Comparison of ENCODE assay signal across 8 cellular contexts in the genomic region with DNA sequence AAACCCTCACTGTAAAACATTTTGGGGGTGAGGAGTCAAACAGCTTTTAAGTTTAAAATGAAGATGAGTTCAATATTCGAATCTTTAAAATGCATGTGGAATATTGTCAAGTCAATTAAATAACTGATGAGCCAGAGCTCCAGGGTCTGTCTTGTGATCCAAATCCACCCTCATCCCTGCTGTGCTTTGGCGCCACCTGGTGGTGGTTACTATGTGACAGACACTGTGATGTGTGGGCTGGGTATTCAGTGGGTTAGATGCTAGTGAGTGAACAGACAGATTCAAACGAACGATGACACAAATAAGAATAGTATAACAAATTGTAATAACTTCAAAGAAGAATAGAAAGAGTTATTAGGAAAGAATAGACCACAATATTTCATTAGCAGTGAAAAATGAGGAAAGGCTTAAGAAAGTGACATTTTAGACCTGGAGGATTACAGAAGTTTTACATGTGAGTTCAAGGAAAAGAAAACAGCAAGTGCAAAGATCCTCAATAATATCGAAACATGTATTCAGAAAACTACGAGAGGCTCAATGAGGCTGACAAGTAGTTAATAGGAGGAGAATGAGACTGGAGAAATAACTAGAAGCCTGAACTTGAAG. TPM values are rescaled to one million over a fixed set of nuclear protein-coding genes. Genes with fewer than 3 reads are reported as not detected.
DNase-seq lines count a peak whose midpoint lies in the region; ATAC-seq, FAIRE-seq and TF ChIP-seq lines count a peak whose summit lies in the region.

No MANE protein-coding gene starts in this region.

- H3K4me1 Mint-ChIP-seq in activated CD4-positive, alpha-beta memory T cell treated with anti-CD3 and anti-CD28 coated beads, Interleukin-2, amount 10 ng/mL, durations not matched to agents 7 days and 5 days, result no peaks in the 10 kb centered on the region

- H3K23ac ChIP-seq in H1 (ENCODE audit: insufficient read length), result no peak overlapping the region

- H4K91ac ChIP-seq in H1 (replicated peaks; ENCODE audit: insufficient read length, low read length), result no peak overlapping the region

- CTCF ChIA-PET in activated CD4-positive, alpha-beta memory T cell treated with anti-CD3 and anti-CD28 coated beads, Interleukin-2, amount 10 ng/mL, durations not matched to agents 7 days and 5 days (lab: Charles Lee), result interaction anchor here (0.7 to 6.9 kb wide), 7 partner anchors 9 to 87 kb away, joined by 4 to 60 read pairs (median 4); no protein-coding TSS in a partner anchor
- CTCF ChIA-PET in H1 (lab: Charles Lee; ENCODE audit: partially characterized antibody), result interaction anchor here (0.6 to 9.5 kb wide), 29 partner anchors 8 to 429 kb away, joined by 3 to 290 read pairs (median 4); no protein-coding TSS in a partner anchor

- H3K27me3 Mint-ChIP-seq in activated CD4-positive, alpha-beta memory T cell treated with anti-CD3 and anti-CD28 coated beads, Interleukin-2, amount 10 ng/mL, durations not matched to agents 7 days and 5 days, result no peaks in the 10 kb centered on the region

- ATAC-seq in GM18520 (IDR thresholded peaks at IDR 0.05; ENCODE audit: unreplicated experiment) (peak; percentile 95), HG03045 (IDR thresholded peaks at IDR 0.05; ENCODE audit: unreplicated experiment) (peak; percentile 95)

- no peak overlapping the region for H2BK20ac ChIP-seq in H1 (ENCODE audit: low read length)

- WGBS in H1 (ENCODE audit: extremely low coverage in 1 of 2, insufficient coverage in 1 of 2, insufficient read length in 1 of 2, insufficient replicate concordance in 2 of 2, low coverage in 1 of 2, low lambda C conversion rate in 2 of 2, missing lambda C conversion rate in 1 of 2), 2 experiments, result 44% methylated on average over 6 of the region's 6 CpGs; no CpG with 5 or more reads in 1 of the 2 experiments

- no peaks in the 10 kb centered on the region for H3K27me3 ChIP-seq in H1 (replicated peaks in 1 of 4; ENCODE audit: control insufficient read depth in 3 of 4, extremely low read depth in 1 of 4, insufficient read depth in 3 of 4, low read length in 3 of 4)

- POLR2A ChIA-PET in activated CD4-positive, alpha-beta memory T cell treated with anti-CD3 and anti-CD28 coated beads, Interleukin-2, amount 10 ng/mL, durations not matched to agents 7 days and 5 days (lab: Charles Lee), result no interaction called here
- POLR2A ChIA-PET in H1 (lab: Charles Lee; ENCODE audit: partially characterized antibody), result interaction anchor here (1.2 to 1.4 kb wide), 2 partner anchors 81 to 83 kb away, joined by 3 to 5 read pairs; no protein-coding TSS in a partner anchor

- H3K4me3 ChIP-seq in AG10803 (ENCODE audit: low read length) (no peak overlapping the region), H1 (ENCODE audit: extremely low read depth in 1 of 4, insufficient read depth in 2 of 4, low read depth in 3 of 4, low read length in 4 of 4) (no peak overlapping the region)

- no peak overlapping the region for H3K18ac ChIP-seq in H1 (ENCODE audit: extremely low read depth, low read length)

- H2AK5ac ChIP-seq in H1 (ENCODE audit: low read depth, low read length), result no peak overlapping the region

- no peak overlapping the region for H3K27ac ChIP-seq in H1 (ENCODE audit: low read depth, low read length)

- TF ChIP-seq EP300 in H1 (IDR thresholded peaks at IDR 0.05; ENCODE audit: borderline replicate concordance in 1 of 2, low read depth in 2 of 2, low read length in 2 of 2), result no peak

- H3K27ac Mint-ChIP-seq in activated CD4-positive, alpha-beta memory T cell treated with anti-CD3 and anti-CD28 coated beads, Interleukin-2, amount 10 ng/mL, durations not matched to agents 7 days and 5 days, result no peak overlapping the region

- H3K36me3 Mint-ChIP-seq in activated CD4-positive, alpha-beta memory T cell treated with anti-CD3 and anti-CD28 coated beads, Interleukin-2, amount 10 ng/mL, durations not matched to agents 7 days and 5 days (ENCODE audit: low read depth), result no peaks in the 10 kb centered on the region

- no peak overlapping the region for H3K56ac ChIP-seq in H1 (replicated peaks; ENCODE audit: insufficient read length, low read depth, low read length)

- no peak overlapping the region for H4K8ac ChIP-seq in H1 (ENCODE audit: extremely low read depth, insufficient read depth, low read length)

- no peaks in the 10 kb centered on the region for H3K23me2 ChIP-seq in H1 (ENCODE audit: low read depth, low read length)

- H4K20me1 ChIP-seq in H1 (replicated peaks in 1 of 2; ENCODE audit: control insufficient read depth in 1 of 2, insufficient read depth in 2 of 2, low read length in 2 of 2), result no peaks in the 10 kb centered on the region

- no peak for TF ChIP-seq POLR2A in H1 (IDR thresholded peaks at IDR 0.05; ENCODE audit: control extremely low read depth in 1 of 2, low read depth in 2 of 2, low read length in 2 of 2)

- H3K79me1 ChIP-seq in H1 (ENCODE audit: low read depth, low read length), result no peaks in the 10 kb centered on the region

- no peak overlapping the region for H3K4me2 ChIP-seq in H1 (ENCODE audit: insufficient read depth in 1 of 2, low read depth in 2 of 2, low read length in 2 of 2)

- H3K79me2 ChIP-seq in H1 (ENCODE audit: control insufficient read depth in 1 of 2, insufficient read depth in 2 of 2, low read length in 2 of 2), result no peaks in the 10 kb centered on the region

- peak; percentile 77 for FAIRE-seq in H1 (lab: Jason Lieb, UNC)

- no peaks in the 10 kb centered on the region for H3K36me3 ChIP-seq in H1 (ENCODE audit: control insufficient read depth in 2 of 4, insufficient read depth in 4 of 4, low read length in 3 of 4)

- no peaks in the 10 kb centered on the region for H3K9me3 ChIP-seq in H1 (ENCODE audit: insufficient read depth in 2 of 2, low read depth in 1 of 2, low read length in 1 of 2)

- H2AFZ ChIP-seq in H1 (ENCODE audit: low read length), result no peak overlapping the region

- peak; percentile 93 to 96 for TF ChIP-seq RAD21 in H1 (IDR thresholded peaks at IDR 0.05 in 1 of 2, conservative IDR thresholded peaks at IDR 0.05 in 1 of 2; ENCODE audit: low read depth in 2 of 2, low read length in 2 of 2)

- H3K14ac ChIP-seq in H1 (ENCODE audit: insufficient read length), result no peak overlapping the region

- H3K4me3 Mint-ChIP-seq in activated CD4-positive, alpha-beta memory T cell treated with anti-CD3 and anti-CD28 coated beads, Interleukin-2, amount 10 ng/mL, durations not matched to agents 7 days and 5 days, result no peak overlapping the region

- no peak overlapping the region for H2BK5ac ChIP-seq in H1 (ENCODE audit: low read depth, low read length)

- no peak overlapping the region for H4K5ac ChIP-seq in H1 (ENCODE audit: insufficient read length, low read depth, low read length)

- H2BK15ac ChIP-seq in H1 (ENCODE audit: low read length), result no peak overlapping the region

- no peak overlapping the region for H2BK120ac ChIP-seq in H1 (replicated peaks; ENCODE audit: low read depth, low read length)

- H3K4me1 ChIP-seq in H1 (replicated peaks in 1 of 4; ENCODE audit: control insufficient read depth in 3 of 4, insufficient read depth in 4 of 4, low read length in 3 of 4), result no peaks in the 10 kb centered on the region

- no peaks in the 10 kb centered on the region for H3K9me3 Mint-ChIP-seq in activated CD4-positive, alpha-beta memory T cell treated with anti-CD3 and anti-CD28 coated beads, Interleukin-2, amount 10 ng/mL, durations not matched to agents 7 days and 5 days

- H2BK12ac ChIP-seq in H1 (ENCODE audit: low read depth, low read length), result no peak overlapping the region

- H3K4ac ChIP-seq in H1 (replicated peaks; ENCODE audit: insufficient read length, low read depth, low read length), result no peak overlapping the region

- H3K9ac ChIP-seq in H1 (replicated peaks in 1 of 4; ENCODE audit: extremely low read depth in 1 of 4, low read depth in 3 of 4, low read length in 3 of 4), result no peak overlapping the region

- DNase-seq in AG10803 (ENCODE audit: low read depth) (peak; percentile 59), NCI-H460 (ENCODE audit: extremely low read depth, low read depth) (peak; percentile 81), H1 (ENCODE audit: low read depth in 1 of 2, low spot score in 2 of 2) (peak; percentile 41 to 94), mesenteric fat pad (ENCODE audit: low spot score) (peak; percentile 87)
- DNase-seq in activated CD4-positive, alpha-beta memory T cell treated with anti-CD3 and anti-CD28 coated beads, Interleukin-2, amount 10 ng/mL, durations not matched to agents 7 days and 5 days, result peak; percentile 69
- DNase-seq in stimulated activated CD8-positive, alpha-beta memory T cell treated with anti-CD3 and anti-CD28 coated beads, Interleukin-4, amount 100 ng/mL, for 1 hour (ENCODE audit: low read depth in 2 of 2, low spot score in 1 of 2), result peak; percentile 25 to 50

- TF ChIP-seq CTCF in AG10803 (conservative IDR thresholded peaks at IDR 0.05; ENCODE audit: low read length) (peak; percentile 98), H1 (IDR thresholded peaks at IDR 0.05; ENCODE audit: control extremely low read depth in 1 of 3, insufficient read depth in 1 of 3, low read depth in 1 of 3, low read length in 3 of 3) (peak; percentile 88 to 91 (median 89))

TF ChIP-seq in H1, 55 proteins besides CTCF, POLR2A, EP300 and RAD21:
- 0 out of 2 replicates have a peak, but pooled peaks have one; percentile 32 for TF ChIP-seq CREB1 (IDR thresholded peaks at IDR 0.05)
- no peak for TF ChIP-seq KDM1A (IDR thresholded peaks at IDR 0.05; ENCODE audit: borderline replicate concordance, low read length)

RNA-seq across cellular contexts. Expression of a gene that starts 51.4 kb away (rescaled TPM):
- total RNA-seq in NCI-H460 (2014; rRNA removed; shearing (Covaris generic)), result 8.4 and 11.0 TPM in 2 replicates
- polyA plus RNA-seq in NCI-H460 (2014; cell fraction: nucleus; rRNA removed), result 11.3 and 18.9 TPM in 2 replicates
- total RNA-seq in activated CD4-positive, alpha-beta memory T cell treated with anti-CD3 and anti-CD28 coated beads, Interleukin-2, amount 10 ng/mL, durations not matched to agents 7 days and 5 days, result not detected
- 1.4 and 1.8 TPM in 2 replicates for total RNA-seq in H1 (2021; fragmentation: NEBNext Ultra II Directional; extraction: Animal tissue kit (Norgen Biotek cat#: 25700))
- polyA plus RNA-seq in H1 (2011; rRNA removed), result 0.24 and 0.28 TPM in 2 replicates
- polyA plus RNA-seq in H1 (2011; cell fraction: cytosol; rRNA removed), result 0.31 TPM
- polyA plus RNA-seq in H1 (2011; cell fraction: nucleus; rRNA removed), result 0.50 TPM
- polyA plus RNA-seq in H1 (2012, experiment 1 of 2), result 0.38 to 0.93 TPM (median 0.70 TPM) in 4 replicates
- polyA plus RNA-seq in H1 (2012, experiment 2 of 2), result 0.16 TPM
- 1.3 TPM for polyA plus RNA-seq in H1 (2013, experiment 1 of 2)
- polyA plus RNA-seq in H1 (2013, experiment 2 of 2), result 1.3 TPM
- 0.66 and 1.0 TPM in 2 replicates for polyA minus RNA-seq in H1 (2011; rRNA and poly(A)+ RNA removed)
- 0.66 TPM for polyA minus RNA-seq in H1 (2011; cell fraction: cytosol; rRNA and poly(A)+ RNA removed)
- polyA minus RNA-seq in H1 (2011; cell fraction: nucleus; rRNA and poly(A)+ RNA removed), result 2.3 TPM
- total RNA-seq in mesenteric fat pad, result 4.8 TPM
